ENCODE assay signal across 1 cellular context in the genomic region with DNA sequence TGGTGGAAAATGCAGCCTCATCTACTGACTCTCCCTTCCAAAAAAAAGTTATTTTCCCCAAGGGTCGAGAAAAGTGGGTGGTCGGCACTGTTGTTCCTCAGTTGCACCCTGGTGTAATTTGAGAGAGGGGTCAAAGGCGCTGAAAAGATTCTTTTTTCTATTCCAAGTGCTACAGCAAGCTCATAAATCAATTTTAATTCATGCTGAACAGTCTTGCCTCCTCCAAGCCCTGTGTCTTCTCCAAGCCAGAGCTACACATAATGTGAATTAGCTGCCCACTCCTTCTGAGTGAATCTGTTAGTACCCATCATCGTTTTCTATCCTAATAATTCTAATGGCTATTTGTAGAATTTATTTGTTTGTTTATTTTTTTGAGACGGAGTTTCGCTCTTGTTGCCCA.
TF ChIP-seq lines count a peak whose summit lies in the region.

No MANE protein-coding gene starts in this region.

TF ChIP-seq in H1, 55 proteins besides CTCF, POLR2A, EP300 and RAD21 (continued from another document):
- TF ChIP-seq, protein P1, sequence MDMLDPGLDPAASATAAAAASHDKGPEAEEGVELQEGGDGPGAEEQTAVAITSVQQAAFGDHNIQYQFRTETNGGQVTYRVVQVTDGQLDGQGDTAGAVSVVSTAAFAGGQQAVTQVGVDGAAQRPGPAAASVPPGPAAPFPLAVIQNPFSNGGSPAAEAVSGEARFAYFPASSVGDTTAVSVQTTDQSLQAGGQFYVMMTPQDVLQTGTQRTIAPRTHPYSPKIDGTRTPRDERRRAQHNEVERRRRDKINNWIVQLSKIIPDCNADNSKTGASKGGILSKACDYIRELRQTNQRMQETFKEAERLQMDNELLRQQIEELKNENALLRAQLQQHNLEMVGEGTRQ (IDR thresholded peaks at IDR 0.05; ENCODE audit: low read length), result no peak
- TF ChIP-seq GTF2F1 (IDR thresholded peaks at IDR 0.05; ENCODE audit: borderline replicate concordance, low read depth, low read length), result no peak
- no peak for TF ChIP-seq CREB1 (IDR thresholded peaks at IDR 0.05)
- no peak for TF ChIP-seq TAF1 (IDR thresholded peaks at IDR 0.05; ENCODE audit: low read depth, low read length)
- no peak for TF ChIP-seq SIN3A (conservative IDR thresholded peaks at IDR 0.05 in 1 of 2, IDR thresholded peaks at IDR 0.05 in 1 of 2; ENCODE audit: low read depth in 1 of 2, low read length in 2 of 2)
- TF ChIP-seq CHD2 (IDR thresholded peaks at IDR 0.05; ENCODE audit: low read length), result no peak
